In genomic region chr20:49935746-49936152, GRCh38 we compare ENCODE assay signal across 8 cellular contexts. TPM values are rescaled to one million over a fixed set of nuclear protein-coding genes. Genes with fewer than 3 reads are reported as not detected.
DNase-seq lines count a peak whose midpoint lies in the region; ATAC-seq and TF ChIP-seq lines count a peak whose summit lies in the region.

No MANE protein-coding gene starts in this region.

- 43% methylated on average over 21 of the region's 21 CpGs for WGBS in heart right ventricle, 2 donors

- H3K27ac ChIP-seq in SK-N-MC (no peak overlapping the region), heart right ventricle (peak overlapping the region in 9 of 10 donors; percentile 83 to 97 (median 94))

- no peaks in the 10 kb centered on the region for H3K27me3 ChIP-seq in heart right ventricle

- intact Hi-C loops in heart right ventricle (cut with DNase I), result no loop called here

- peaks cover 42% of the 10 kb centered on the region for H3K4me1 Mint-ChIP-seq in stimulated activated effector memory CD8-positive, alpha-beta T cell treated with anti-CD3 and anti-CD28 coated beads, Interleukin-12 subunit alpha, Interleukin-12 subunit beta, amount 100 ng/mL, for 72 hours

- peaks cover 5 to 55% (median 30%) of the 10 kb centered on the region in 9 donors for H3K4me1 ChIP-seq in heart right ventricle

- ATAC-seq in heart right ventricle (peak in 7 of 8 donors; percentile 7 to 56 (median 14)), GM21367 (IDR thresholded peaks at IDR 0.05; ENCODE audit: unreplicated experiment) (no peak), HG03097 (IDR thresholded peaks at IDR 0.05; ENCODE audit: low FRiP score, unreplicated experiment) (no peak)
- no peak for ATAC-seq in stimulated activated effector memory CD8-positive, alpha-beta T cell treated with anti-CD3 and anti-CD28 coated beads, Interleukin-12 subunit alpha, Interleukin-12 subunit beta, amount 100 ng/mL, for 72 hours

- H3K4me3 Mint-ChIP-seq in stimulated activated effector memory CD8-positive, alpha-beta T cell treated with anti-CD3 and anti-CD28 coated beads, Interleukin-12 subunit alpha, Interleukin-12 subunit beta, amount 100 ng/mL, for 72 hours, result peak overlapping the region; percentile 89

- no peaks in the 10 kb centered on the region for H3K9me3 Mint-ChIP-seq in stimulated activated effector memory CD8-positive, alpha-beta T cell treated with anti-CD3 and anti-CD28 coated beads, Interleukin-12 subunit alpha, Interleukin-12 subunit beta, amount 100 ng/mL, for 72 hours

- H3K4me3 ChIP-seq in SK-N-MC (peak overlapping the region; percentile 82), heart right ventricle (peak overlapping the region; percentile 86 to 100 (median 94))

- no peak for TF ChIP-seq CTCF in heart right ventricle (IDR thresholded peaks at IDR 0.05)

- H3K27ac Mint-ChIP-seq in stimulated activated effector memory CD8-positive, alpha-beta T cell treated with anti-CD3 and anti-CD28 coated beads, Interleukin-12 subunit alpha, Interleukin-12 subunit beta, amount 100 ng/mL, for 72 hours, result no peak overlapping the region

- H3K9ac ChIP-seq in SK-N-MC (ENCODE audit: insufficient read length), result no peak overlapping the region

- DNase-seq in DMS53 (lab: John Stamatoyannopoulos, UW) (peak; percentile 71), DMS53 treated with DMSO at 0.1 percent for 48 hours (lab: John Stamatoyannopoulos, UW; ENCODE audit: unreplicated experiment) (no peak), SK-N-MC (ENCODE audit: low read depth, low spot score) (no peak), heart right ventricle (no peak), SIG-M5 (lab: John Stamatoyannopoulos, UW) (no peak)
- DNase-seq in stimulated activated effector memory CD8-positive, alpha-beta T cell treated with anti-CD3 and anti-CD28 coated beads, Interleukin-12 subunit alpha, Interleukin-12 subunit beta, amount 100 ng/mL, for 72 hours (ENCODE audit: low spot score in 2 of 2), result no peak

- H3K36me3 ChIP-seq in SK-N-MC (ENCODE audit: insufficient read depth, low read length) (peaks cover 12% of the 10 kb centered on the region), heart right ventricle (peaks cover 0 to 20% (median 0%) of the 10 kb centered on the region in 9 donors)

- H3K9me3 ChIP-seq in SK-N-MC (ENCODE audit: low read depth, low read length), result no peaks in the 10 kb centered on the region
- H3K9me3 ChIP-seq in heart right ventricle, result no peaks in the 10 kb centered on the region

- peaks cover 24% of the 10 kb centered on the region for H3K36me3 Mint-ChIP-seq in stimulated activated effector memory CD8-positive, alpha-beta T cell treated with anti-CD3 and anti-CD28 coated beads, Interleukin-12 subunit alpha, Interleukin-12 subunit beta, amount 100 ng/mL, for 72 hours

RNA-seq across cellular contexts. Expression of gene RNF114, which starts 0.4 kb away (rescaled TPM):
- 10 to 100 TPM; 41.5 to 60.3 (median 52.1) TPM for total RNA-seq in heart right ventricle
- polyA plus RNA-seq in heart right ventricle, result 10 to 100 TPM; 45.0 to 49.5 TPM

RNA-seq across cellular contexts. Expression of gene SPATA2, which starts 20.4 kb away (rescaled TPM):
- total RNA-seq in heart right ventricle, result 10 to 100 TPM in 1 of 10 donors, 1 to 10 TPM in 9; 5.2 to 11.8 (median 6.7) TPM
- 1 to 10 TPM; 4.8 to 5.0 TPM for polyA plus RNA-seq in heart right ventricle

RNA-seq across cellular contexts. Expression of gene SNAI1, which starts 47.0 kb away (rescaled TPM):
- total RNA-seq in heart right ventricle, result 1 to 10 TPM in 8 of 10 donors, under 1 TPM in 2; 0.59 to 7.6 (median 2.8) TPM
- polyA plus RNA-seq in heart right ventricle, result 1 to 10 TPM; 1.8 to 3.2 TPM

Comparison
In these comparisons a context has a peak if more than half of its experiments do, and no peak if none do; other contexts are left out.
1. ATAC-seq: peak in heart right ventricle (7 of 8); none in stimulated activated effector memory CD8-positive, alpha-beta T cell treated with anti-CD3 and anti-CD28 coated beads, Interleukin-12 subunit alpha, Interleukin-12 subunit beta, amount 100 ng/mL, for 72 hours (single experiment), GM21367 (single experiment) and HG03097 (single experiment).